1 cellular context compared by ENCODE assay signal in the genomic region with DNA sequence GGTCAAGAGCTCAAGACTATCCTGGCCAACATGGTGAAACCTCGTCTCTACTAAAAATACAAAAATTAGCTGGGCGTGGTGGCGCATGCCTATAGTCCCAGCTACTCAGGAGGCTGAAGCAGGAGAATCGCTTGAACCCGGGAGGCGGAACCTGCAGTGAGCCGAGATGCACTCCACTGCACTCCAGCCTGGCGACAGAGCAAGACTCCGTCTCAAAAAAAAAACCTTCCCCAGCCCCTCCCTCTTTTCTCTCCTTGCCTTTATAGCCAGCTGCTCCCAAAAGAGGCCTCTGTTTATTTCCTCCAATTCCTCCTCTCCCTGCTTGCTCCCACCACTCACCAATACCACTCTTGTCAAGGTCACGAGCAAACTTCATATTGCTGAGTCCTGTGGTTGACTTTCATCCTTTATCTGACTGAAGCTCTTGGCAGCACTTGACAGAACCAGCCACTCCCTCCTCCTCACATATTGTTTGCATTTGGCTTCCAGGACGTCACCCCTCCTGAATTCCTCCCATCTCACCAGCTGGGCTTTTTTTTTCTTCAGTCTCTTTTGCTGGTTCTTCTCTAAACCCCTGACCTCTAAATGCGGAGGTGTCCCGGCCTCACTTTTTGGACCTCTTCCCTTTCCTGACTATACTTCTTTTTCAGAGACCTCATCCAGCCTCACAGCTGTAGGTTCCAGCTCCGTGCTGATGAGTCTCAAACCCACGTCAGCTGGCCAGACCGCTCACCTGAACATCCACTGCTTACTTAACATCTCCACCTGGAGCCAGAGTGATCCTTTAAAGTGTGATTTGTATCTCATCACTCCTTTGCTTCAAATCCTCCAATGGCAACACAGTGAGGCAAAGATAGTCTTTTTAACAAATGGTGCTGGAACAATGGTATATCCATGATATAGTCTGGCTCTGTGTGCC.
TF ChIP-seq lines count a peak whose summit lies in the region.

No MANE protein-coding gene starts in this region.

TF ChIP-seq in A549, 52 proteins besides CTCF, POLR2A, EP300 and RAD21 (continued from another document):
- TF ChIP-seq NFE2L2 (conservative IDR thresholded peaks at IDR 0.05; ENCODE audit: low read length) (no peak), NR3C1 (IDR thresholded peaks at IDR 0.05) (no peak), POLR2AphosphoS2 (conservative IDR thresholded peaks at IDR 0.05; ENCODE audit: low read length) (no peak), HEYL (CRISPR knock-in tag; IDR thresholded peaks at IDR 0.05) (no peak), SMC3 (IDR thresholded peaks at IDR 0.05) (no peak), NPAS2 (CRISPR knock-in tag; IDR thresholded peaks at IDR 0.05; ENCODE audit: borderline replicate concordance) (no peak)
